In genomic region chr11:74504100-74504691, GRCh38 we compare ENCODE assay signal across 18 cellular contexts. TPM values are rescaled to one million over a fixed set of nuclear protein-coding genes. Genes with fewer than 3 reads are reported as not detected.
"Had no signal": no experiment of that assay in that cellular context is flagged by ENCODE, and none has a peak within 500 bp of the region (broad histone marks: within the 10 kb centered on the region; RNA-seq: fewer than 3 reads in every experiment).

No MANE protein-coding gene starts in this region.

- H3K9me3 Mint-ChIP-seq: effector memory CD8-positive, alpha-beta T cell had no signal

- H3K4me3 ChIP-seq: ascending aorta, gastroesophageal sphincter, heart right ventricle, left lung, mucosa of descending colon, right atrium auricular region had no signal

- DNase-seq: activated B cell treated with CpG ODN at 0.5 μM for 24 hours; activated CD4-positive, alpha-beta T cell treated with anti-CD3 and anti-CD28 coated beads, Interleukin-2, amount 10 ng/mL, durations not matched to agents 7 days and 5 days; activated CD8-positive, alpha-beta memory T cell treated with anti-CD3 and anti-CD28 coated beads for 24 hours; activated naive CD4-positive, alpha-beta T cell; activated naive CD8-positive, alpha-beta T cell treated with anti-CD3 and anti-CD28 coated beads, Interleukin-2, amount 50 U/mL, for 24 hours; effector memory CD8-positive, alpha-beta T cell; heart right ventricle; left lung; mucosa of descending colon; naive thymus-derived CD4-positive, alpha-beta T cell; posterior cingulate gyrus; stimulated activated naive CD8-positive, alpha-beta T cell treated with anti-CD3 and anti-CD28 coated beads, Interleukin-15, Interleukin-2, amounts not matched to agents 100 U/mL and 50 U/mL, for 24 hours; T-helper 2 cell had no signal

- H3K27me3 Mint-ChIP-seq: activated CD4-positive, alpha-beta T cell treated with anti-CD3 and anti-CD28 coated beads, Interleukin-2, amount 10 ng/mL, durations not matched to agents 7 days and 5 days; activated naive CD8-positive, alpha-beta T cell treated with anti-CD3 and anti-CD28 coated beads, Interleukin-2, amount 50 U/mL, for 24 hours had no signal

- H3K9me3 ChIP-seq: neutrophil had no signal

- H3K4me1 ChIP-seq: ascending aorta, gastroesophageal sphincter, heart right ventricle, left lung, right atrium auricular region had no signal

- H3K36me3 ChIP-seq: ascending aorta, gastroesophageal sphincter, heart right ventricle, left lung, neutrophil, right atrium auricular region had no signal

- H3K4me3 Mint-ChIP-seq: activated B cell treated with CpG ODN at 0.5 μM for 24 hours; activated CD4-positive, alpha-beta T cell treated with anti-CD3 and anti-CD28 coated beads, Interleukin-2, amount 10 ng/mL, durations not matched to agents 7 days and 5 days; activated naive CD8-positive, alpha-beta T cell treated with anti-CD3 and anti-CD28 coated beads, Interleukin-2, amount 50 U/mL, for 24 hours; activated T-helper 1 cell treated with anti-CD3 and anti-CD28 coated beads, Interleukin-12 subunit alpha, Interleukin-12 subunit beta, Interleukin-2, Interleukin-4 antibody, amounts not matched to agents 30 ng/mL and 10 ng/mL and 1 ng/mL, durations not matched to agents 14 hours and 24 hours and 36 hours; effector memory CD8-positive, alpha-beta T cell; naive thymus-derived CD4-positive, alpha-beta T cell had no signal

- H3K27me3 ChIP-seq: ascending aorta, gastroesophageal sphincter, heart right ventricle, left lung, neutrophil, right atrium auricular region had no signal

- H3K4me1 Mint-ChIP-seq: activated B cell treated with CpG ODN at 0.5 μM for 24 hours; activated CD4-positive, alpha-beta T cell treated with anti-CD3 and anti-CD28 coated beads, Interleukin-2, amount 10 ng/mL, durations not matched to agents 7 days and 5 days; activated naive CD8-positive, alpha-beta T cell treated with anti-CD3 and anti-CD28 coated beads, Interleukin-2, amount 50 U/mL, for 24 hours; naive thymus-derived CD4-positive, alpha-beta T cell had no signal

- ATAC-seq: activated naive CD8-positive, alpha-beta T cell treated with anti-CD3 and anti-CD28 coated beads, Interleukin-2, amount 50 U/mL, for 24 hours; effector memory CD8-positive, alpha-beta T cell; gastroesophageal sphincter; heart right ventricle; left lung; naive thymus-derived CD4-positive, alpha-beta T cell; stimulated activated naive CD8-positive, alpha-beta T cell treated with anti-CD3 and anti-CD28 coated beads, Interleukin-15, Interleukin-2, amounts not matched to agents 100 U/mL and 50 U/mL, for 24 hours had no signal

- H3K27ac Mint-ChIP-seq: activated B cell treated with CpG ODN at 0.5 μM for 24 hours; activated CD4-positive, alpha-beta T cell treated with anti-CD3 and anti-CD28 coated beads, Interleukin-2, amount 10 ng/mL, durations not matched to agents 7 days and 5 days; activated naive CD8-positive, alpha-beta T cell treated with anti-CD3 and anti-CD28 coated beads, Interleukin-2, amount 50 U/mL, for 24 hours; activated T-helper 1 cell treated with anti-CD3 and anti-CD28 coated beads, Interleukin-12 subunit alpha, Interleukin-12 subunit beta, Interleukin-2, Interleukin-4 antibody, amounts not matched to agents 30 ng/mL and 10 ng/mL and 1 ng/mL, durations not matched to agents 14 hours and 24 hours and 36 hours; effector memory CD8-positive, alpha-beta T cell had no signal

- H3K27ac ChIP-seq: ascending aorta, gastroesophageal sphincter, heart right ventricle, left lung, neutrophil, right atrium auricular region had no signal

RNA-seq across cellular contexts. Expression of gene LIPT2, which starts 10.7 kb away (rescaled TPM):
- total RNA-seq: ascending aorta had no signal

RNA-seq across cellular contexts. Expression of gene KCNE3, which starts 36.8 kb away (rescaled TPM):
- total RNA-seq: activated B cell treated with CpG ODN at 0.5 μM for 24 hours; activated CD4-positive, alpha-beta T cell treated with anti-CD3 and anti-CD28 coated beads, Interleukin-2, amount 10 ng/mL, durations not matched to agents 7 days and 5 days; activated T-helper 1 cell treated with anti-CD3 and anti-CD28 coated beads, Interleukin-12 subunit alpha, Interleukin-12 subunit beta, Interleukin-2, Interleukin-4 antibody, amounts not matched to agents 30 ng/mL and 10 ng/mL and 1 ng/mL, durations not matched to agents 14 hours and 24 hours and 36 hours; ascending aorta had no signal
- polyA plus RNA-seq: naive thymus-derived CD4-positive, alpha-beta T cell had no signal
